In genomic region chr15:61835476-61836106, GRCh38 we compare ENCODE assay signal across 8 cellular contexts.
A peak's percentile ranks its signal among the peaks of the same experiment; 100 is the strongest.
DNase-seq lines count a peak whose midpoint lies in the region; ATAC-seq, FAIRE-seq and TF ChIP-seq lines count a peak whose summit lies in the region.

No MANE protein-coding gene starts in this region.

- DNase-seq in GM12892 (ENCODE audit: insufficient read length), result peak; percentile 41
- DNase-seq in NCI-H2196 treated with DMSO at 0.1 percent for 48 hours (lab: John Stamatoyannopoulos, UW; ENCODE audit: unreplicated experiment), result peak; percentile 25
- DNase-seq in activated CD4-positive, alpha-beta T cell treated with anti-CD3 and anti-CD28 coated beads for 36 hours, result peak; percentile 72
- peak; percentile 61 for DNase-seq in colonic mucosa
- DNase-seq in lower leg skin (ENCODE audit: low spot score in 2 of 2), result peak; percentile 45 to 92
- DNase-seq in stimulated activated CD4-positive, alpha-beta T cell treated with anti-CD3 and anti-CD28 coated beads, TNF-alpha, amount 100 ng/mL, for 4 hours (ENCODE audit: low read depth in 3 of 3), result peak; percentile 15 to 23 (median 20)

- intact Hi-C loops in activated CD4-positive, alpha-beta T cell treated with anti-CD3 and anti-CD28 coated beads for 36 hours (cut with DNase I, micrococcal nuclease), result loop anchor here (1.0 to 10.0 kb wide), 8 partner anchors 211 to 1328 kb away; no protein-coding TSS in a partner anchor
- intact Hi-C loops in colonic mucosa (cut with DNase I), result loop anchor here (10.0 kb wide), 1 partner anchor 141 kb away; no protein-coding TSS in a partner anchor
- intact Hi-C loops in lower leg skin (cut with DNase I; ENCODE audit: low total_unique reads), result no loop called here

- no peak for ATAC-seq in activated CD4-positive, alpha-beta T cell treated with anti-CD3 and anti-CD28 coated beads for 36 hours
- no peak for ATAC-seq in HG03139 (IDR thresholded peaks at IDR 0.05; ENCODE audit: unreplicated experiment)

- H3K4me1 ChIP-seq in colonic mucosa, result no peaks in the 10 kb centered on the region

- no peak overlapping the region for H3K27ac Mint-ChIP-seq in activated CD4-positive, alpha-beta T cell treated with anti-CD3 and anti-CD28 coated beads for 36 hours

- TF ChIP-seq CTCF in 22Rv1 (IDR thresholded peaks at IDR 0.05) (peak; percentile 95), colonic mucosa (IDR thresholded peaks at IDR 0.05) (peak; percentile 93), lower leg skin (IDR thresholded peaks at IDR 0.05) (peak in 1 of 3 donors; percentile 72)

- FAIRE-seq in GM12892 (lab: Jason Lieb, UNC), result peak; percentile 42

- H3K9me3 ChIP-seq in colonic mucosa, result no peaks in the 10 kb centered on the region

- CTCF ChIA-PET in activated CD4-positive, alpha-beta T cell treated with anti-CD3 and anti-CD28 coated beads for 36 hours (lab: Charles Lee), result interaction anchor here (0.6 to 3.4 kb wide), 16 partner anchors 10 to 1250 kb away, joined by 3 to 26 read pairs (median 4); no protein-coding TSS in a partner anchor

- no peaks in the 10 kb centered on the region for H3K9me3 Mint-ChIP-seq in activated CD4-positive, alpha-beta T cell treated with anti-CD3 and anti-CD28 coated beads for 36 hours (ENCODE audit: low read depth)

- POLR2A ChIA-PET in activated CD4-positive, alpha-beta T cell treated with anti-CD3 and anti-CD28 coated beads for 36 hours (lab: Charles Lee), result interaction anchor here (0.6 kb wide), 1 partner anchor 88 kb away, joined by 3 read pairs; no protein-coding TSS in a partner anchor

- H3K9ac ChIP-seq in colonic mucosa (ENCODE audit: low read depth in 2 of 2, low read length in 2 of 2), result no peak overlapping the region

- no peak overlapping the region for H3K4me3 ChIP-seq in colonic mucosa
- no peak overlapping the region for H3K4me3 ChIP-seq in lower leg skin (ENCODE audit: low read depth, poor library complexity, severe bottlenecking)

- H3K36me3 Mint-ChIP-seq in activated CD4-positive, alpha-beta T cell treated with anti-CD3 and anti-CD28 coated beads for 36 hours (ENCODE audit: low read depth), result no peaks in the 10 kb centered on the region

- 7 to 10% methylated on average over 9 of the region's 9 CpGs for WGBS in lower leg skin, 2 donors

- no peaks in the 10 kb centered on the region for H3K27me3 ChIP-seq in colonic mucosa

- no peak for TF ChIP-seq POLR2A in GM12892 (IDR thresholded peaks at IDR 0.05; ENCODE audit: low read depth, low read length)
- no peak for TF ChIP-seq POLR2A in lower leg skin (IDR thresholded peaks at IDR 0.05)

- H3K36me3 ChIP-seq in colonic mucosa, result no peaks in the 10 kb centered on the region

- peaks cover 2% of the 10 kb centered on the region for H3K4me1 Mint-ChIP-seq in activated CD4-positive, alpha-beta T cell treated with anti-CD3 and anti-CD28 coated beads for 36 hours

- H3K27ac ChIP-seq in 22Rv1, result no peak overlapping the region
- H3K27ac ChIP-seq in colonic mucosa, result no peak overlapping the region

- peaks cover 25% of the 10 kb centered on the region for H3K27me3 Mint-ChIP-seq in activated CD4-positive, alpha-beta T cell treated with anti-CD3 and anti-CD28 coated beads for 36 hours

- no peak overlapping the region for H3K4me3 Mint-ChIP-seq in activated CD4-positive, alpha-beta T cell treated with anti-CD3 and anti-CD28 coated beads for 36 hours

Comparison
In these comparisons a context has a peak if more than half of its experiments do, and no peak if none do; other contexts are left out.
1. DNase-seq: peak in every context shown above with its lines; median percentile 72 in activated CD4-positive, alpha-beta T cell treated with anti-CD3 and anti-CD28 coated beads for 36 hours; 68 in lower leg skin; 61 in colonic mucosa; 41 in GM12892; 25 in NCI-H2196 treated with DMSO at 0.1 percent for 48 hours; 20 in stimulated activated CD4-positive, alpha-beta T cell treated with anti-CD3 and anti-CD28 coated beads, TNF-alpha, amount 100 ng/mL, for 4 hours.